1 cellular context compared by ENCODE assay signal in the genomic region with DNA sequence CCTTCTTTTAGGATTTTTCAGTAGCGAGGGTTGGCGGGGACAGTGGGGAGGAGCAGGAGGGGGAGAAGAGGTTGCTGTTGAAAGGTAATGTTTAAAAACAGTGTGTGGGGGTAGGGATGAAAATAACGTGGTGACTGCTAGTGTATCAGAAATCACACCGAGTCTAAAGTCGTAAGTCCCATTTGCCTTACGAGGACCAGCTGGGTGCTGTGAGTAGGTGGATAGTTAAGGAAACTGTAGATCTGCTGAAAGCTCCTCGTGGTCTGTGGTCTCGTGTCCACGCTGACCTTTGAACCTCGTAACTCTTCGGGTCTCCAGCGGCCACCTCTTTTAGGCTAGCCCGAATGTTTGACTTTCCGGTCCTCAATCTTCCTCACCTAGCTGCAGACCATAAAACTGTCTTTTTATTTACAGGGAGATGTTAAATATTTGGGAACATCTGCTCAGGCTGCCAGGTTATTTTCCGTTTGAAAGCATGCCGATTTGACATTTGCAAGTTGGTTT.
A peak's percentile ranks its signal among the peaks of the same experiment; 100 is the strongest.
TF ChIP-seq lines count a peak whose summit lies in the region.

No MANE protein-coding gene starts in this region.

TF ChIP-seq in HepG2, 621 proteins besides CTCF, POLR2A, EP300 and RAD21 (continued from another document and continues in another):
- TF ChIP-seq SAP130 (CRISPR knock-in tag; IDR thresholded peaks at IDR 0.05; ENCODE audit: low read depth) (peak; percentile 76; the same call in 1 of the 2 replicates), HOXA5 (CRISPR knock-in tag; IDR thresholded peaks at IDR 0.05) (peak; percentile 68; the same call in 1 of the 2 replicates), ZNF510 (CRISPR knock-in tag; IDR thresholded peaks at IDR 0.05; ENCODE audit: low read depth) (no peak), STAT5B (CRISPR knock-in tag; IDR thresholded peaks at IDR 0.05) (no peak), ZNF432 (CRISPR knock-in tag; IDR thresholded peaks at IDR 0.05; ENCODE audit: borderline replicate concordance) (no peak), THAP11 (CRISPR knock-in tag; IDR thresholded peaks at IDR 0.05) (no peak), ZFP62 (CRISPR knock-in tag; IDR thresholded peaks at IDR 0.05) (no peak), ZBTB7A (CRISPR knock-in tag; IDR thresholded peaks at IDR 0.05) (0 out of 2 replicates have a peak, but pooled peaks have one; percentile 22), POLR2AphosphoS5 (IDR thresholded peaks at IDR 0.05; ENCODE audit: low read depth, low read length) (peak; percentile 66), ARNT2 (CRISPR knock-in tag; IDR thresholded peaks at IDR 0.05; ENCODE audit: low read depth) (no peak), REL (CRISPR knock-in tag; conservative IDR thresholded peaks at IDR 0.05) (no peak), ZNF468 (CRISPR knock-in tag; IDR thresholded peaks at IDR 0.05) (no peak), ZNF7 (CRISPR knock-in tag; IDR thresholded peaks at IDR 0.05) (no peak), DMAP1 (CRISPR knock-in tag; IDR thresholded peaks at IDR 0.05) (peak; percentile 71), ZNF672 (CRISPR knock-in tag; IDR thresholded peaks at IDR 0.05) (no peak), HDAC1 (CRISPR knock-in tag; IDR thresholded peaks at IDR 0.05) (peak; percentile 68), ZNF329 (CRISPR knock-in tag; IDR thresholded peaks at IDR 0.05; ENCODE audit: low read depth) (no peak), MLLT10 (CRISPR knock-in tag; IDR thresholded peaks at IDR 0.05) (no peak), GATAD2A (CRISPR knock-in tag; IDR thresholded peaks at IDR 0.05) (peak; percentile 44; the same call in 1 of the 2 replicates), GATAD1 (CRISPR knock-in tag; IDR thresholded peaks at IDR 0.05) (0 out of 2 replicates have a peak, but pooled peaks have one; percentile 13), NCOA5 (CRISPR knock-in tag; IDR thresholded peaks at IDR 0.05) (no peak), BCL6 (CRISPR knock-in tag; IDR thresholded peaks at IDR 0.05) (peak; percentile 43), KDM2A (CRISPR knock-in tag; IDR thresholded peaks at IDR 0.05; ENCODE audit: borderline replicate concordance, low read depth) (peak; percentile 52; the same call in 1 of the 2 replicates), ZNF780A (CRISPR knock-in tag; IDR thresholded peaks at IDR 0.05) (no peak), ZSCAN22 (CRISPR knock-in tag; IDR thresholded peaks at IDR 0.05) (no peak), NR2F2 (IDR thresholded peaks at IDR 0.05; ENCODE audit: borderline replicate concordance, low read depth) (peak; percentile 25; the same call in 1 of the 2 replicates), SMC3 (IDR thresholded peaks at IDR 0.05; ENCODE audit: low read length) (no peak), ZNF660 (CRISPR knock-in tag; IDR thresholded peaks at IDR 0.05; ENCODE audit: borderline replicate concordance, low read depth) (no peak), IKZF1 (IDR thresholded peaks at IDR 0.05) (no peak), ZNF431 (CRISPR knock-in tag; IDR thresholded peaks at IDR 0.05; ENCODE audit: borderline replicate concordance, low read depth) (no peak), JDP2 (CRISPR knock-in tag; IDR thresholded peaks at IDR 0.05; ENCODE audit: borderline replicate concordance) (no peak), HDAC2 (CRISPR knock-in tag; IDR thresholded peaks at IDR 0.05) (peak; percentile 41; the same call in 1 of the 2 replicates), ZNF232 (CRISPR knock-in tag; IDR thresholded peaks at IDR 0.05; ENCODE audit: borderline replicate concordance) (0 out of 2 replicates have a peak, but pooled peaks have one; percentile 49), ZNF557 (CRISPR knock-in tag; IDR thresholded peaks at IDR 0.05) (0 out of 2 replicates have a peak, but pooled peaks have one; percentile 60), ZSCAN9 (CRISPR knock-in tag; IDR thresholded peaks at IDR 0.05; ENCODE audit: borderline replicate concordance) (no peak)
- TF ChIP-seq, protein P1, sequence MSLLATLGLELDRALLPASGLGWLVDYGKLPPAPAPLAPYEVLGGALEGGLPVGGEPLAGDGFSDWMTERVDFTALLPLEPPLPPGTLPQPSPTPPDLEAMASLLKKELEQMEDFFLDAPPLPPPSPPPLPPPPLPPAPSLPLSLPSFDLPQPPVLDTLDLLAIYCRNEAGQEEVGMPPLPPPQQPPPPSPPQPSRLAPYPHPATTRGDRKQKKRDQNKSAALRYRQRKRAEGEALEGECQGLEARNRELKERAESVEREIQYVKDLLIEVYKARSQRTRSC (CRISPR knock-in tag; IDR thresholded peaks at IDR 0.05; ENCODE audit: low read depth) = no peak
- TF ChIP-seq, protein P2, sequence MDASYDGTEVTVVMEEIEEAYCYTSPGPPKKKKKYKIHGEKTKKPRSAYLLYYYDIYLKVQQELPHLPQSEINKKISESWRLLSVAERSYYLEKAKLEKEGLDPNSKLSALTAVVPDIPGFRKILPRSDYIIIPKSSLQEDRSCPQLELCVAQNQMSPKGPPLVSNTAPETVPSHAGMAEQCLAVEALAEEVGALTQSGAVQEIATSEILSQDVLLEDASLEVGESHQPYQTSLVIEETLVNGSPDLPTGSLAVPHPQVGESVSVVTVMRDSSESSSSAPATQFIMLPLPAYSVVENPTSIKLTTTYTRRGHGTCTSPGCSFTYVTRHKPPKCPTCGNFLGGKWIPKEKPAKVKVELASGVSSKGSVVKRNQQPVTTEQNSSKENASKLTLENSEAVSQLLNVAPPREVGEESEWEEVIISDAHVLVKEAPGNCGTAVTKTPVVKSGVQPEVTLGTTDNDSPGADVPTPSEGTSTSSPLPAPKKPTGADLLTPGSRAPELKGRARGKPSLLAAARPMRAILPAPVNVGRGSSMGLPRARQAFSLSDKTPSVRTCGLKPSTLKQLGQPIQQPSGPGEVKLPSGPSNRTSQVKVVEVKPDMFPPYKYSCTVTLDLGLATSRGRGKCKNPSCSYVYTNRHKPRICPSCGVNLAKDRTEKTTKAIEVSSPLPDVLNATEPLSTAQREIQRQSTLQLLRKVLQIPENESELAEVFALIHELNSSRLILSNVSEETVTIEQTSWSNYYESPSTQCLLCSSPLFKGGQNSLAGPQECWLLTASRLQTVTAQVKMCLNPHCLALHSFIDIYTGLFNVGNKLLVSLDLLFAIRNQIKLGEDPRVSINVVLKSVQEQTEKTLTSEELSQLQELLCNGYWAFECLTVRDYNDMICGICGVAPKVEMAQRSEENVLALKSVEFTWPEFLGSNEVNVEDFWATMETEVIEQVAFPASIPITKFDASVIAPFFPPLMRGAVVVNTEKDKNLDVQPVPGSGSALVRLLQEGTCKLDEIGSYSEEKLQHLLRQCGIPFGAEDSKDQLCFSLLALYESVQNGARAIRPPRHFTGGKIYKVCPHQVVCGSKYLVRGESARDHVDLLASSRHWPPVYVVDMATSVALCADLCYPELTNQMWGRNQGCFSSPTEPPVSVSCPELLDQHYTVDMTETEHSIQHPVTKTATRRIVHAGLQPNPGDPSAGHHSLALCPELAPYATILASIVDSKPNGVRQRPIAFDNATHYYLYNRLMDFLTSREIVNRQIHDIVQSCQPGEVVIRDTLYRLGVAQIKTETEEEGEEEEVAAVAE (CRISPR knock-in tag; IDR thresholded peaks at IDR 0.05; ENCODE audit: borderline replicate concordance) = no peak
- TF ChIP-seq, protein P3, sequence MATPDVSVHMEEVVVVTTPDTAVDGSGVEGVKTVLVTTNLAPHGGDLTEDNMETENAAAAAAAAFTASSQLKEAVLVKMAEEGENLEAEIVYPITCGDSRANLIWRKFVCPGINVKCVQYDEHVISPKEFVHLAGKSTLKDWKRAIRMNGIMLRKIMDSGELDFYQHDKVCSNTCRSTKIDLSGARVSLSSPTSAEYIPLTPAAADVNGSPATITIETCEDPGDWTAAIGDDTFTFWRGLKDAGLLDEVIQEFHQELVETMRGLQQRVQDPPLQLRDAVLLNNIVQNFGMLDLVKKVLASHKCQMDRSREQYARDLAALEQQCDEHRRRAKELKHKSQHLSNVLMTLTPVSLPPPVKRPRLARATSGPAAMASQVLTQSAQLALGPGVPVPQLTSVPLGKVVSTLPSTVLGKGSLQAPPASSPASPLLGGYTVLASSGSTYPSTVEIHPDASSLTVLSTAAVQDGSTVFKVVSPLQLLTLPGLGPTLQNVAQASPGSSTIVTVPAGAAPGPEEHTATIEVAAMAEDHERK (CRISPR knock-in tag; IDR thresholded peaks at IDR 0.05; ENCODE audit: low read depth) = no peak
- TF ChIP-seq, protein P4, sequence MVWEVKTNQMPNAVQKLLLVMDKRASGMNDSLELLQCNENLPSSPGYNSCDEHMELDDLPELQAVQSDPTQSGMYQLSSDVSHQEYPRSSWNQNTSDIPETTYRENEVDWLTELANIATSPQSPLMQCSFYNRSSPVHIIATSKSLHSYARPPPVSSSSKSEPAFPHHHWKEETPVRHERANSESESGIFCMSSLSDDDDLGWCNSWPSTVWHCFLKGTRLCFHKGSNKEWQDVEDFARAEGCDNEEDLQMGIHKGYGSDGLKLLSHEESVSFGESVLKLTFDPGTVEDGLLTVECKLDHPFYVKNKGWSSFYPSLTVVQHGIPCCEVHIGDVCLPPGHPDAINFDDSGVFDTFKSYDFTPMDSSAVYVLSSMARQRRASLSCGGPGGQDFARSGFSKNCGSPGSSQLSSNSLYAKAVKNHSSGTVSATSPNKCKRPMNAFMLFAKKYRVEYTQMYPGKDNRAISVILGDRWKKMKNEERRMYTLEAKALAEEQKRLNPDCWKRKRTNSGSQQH (CRISPR knock-in tag; IDR thresholded peaks at IDR 0.05; ENCODE audit: low read depth) = no peak
- TF ChIP-seq, protein P5, sequence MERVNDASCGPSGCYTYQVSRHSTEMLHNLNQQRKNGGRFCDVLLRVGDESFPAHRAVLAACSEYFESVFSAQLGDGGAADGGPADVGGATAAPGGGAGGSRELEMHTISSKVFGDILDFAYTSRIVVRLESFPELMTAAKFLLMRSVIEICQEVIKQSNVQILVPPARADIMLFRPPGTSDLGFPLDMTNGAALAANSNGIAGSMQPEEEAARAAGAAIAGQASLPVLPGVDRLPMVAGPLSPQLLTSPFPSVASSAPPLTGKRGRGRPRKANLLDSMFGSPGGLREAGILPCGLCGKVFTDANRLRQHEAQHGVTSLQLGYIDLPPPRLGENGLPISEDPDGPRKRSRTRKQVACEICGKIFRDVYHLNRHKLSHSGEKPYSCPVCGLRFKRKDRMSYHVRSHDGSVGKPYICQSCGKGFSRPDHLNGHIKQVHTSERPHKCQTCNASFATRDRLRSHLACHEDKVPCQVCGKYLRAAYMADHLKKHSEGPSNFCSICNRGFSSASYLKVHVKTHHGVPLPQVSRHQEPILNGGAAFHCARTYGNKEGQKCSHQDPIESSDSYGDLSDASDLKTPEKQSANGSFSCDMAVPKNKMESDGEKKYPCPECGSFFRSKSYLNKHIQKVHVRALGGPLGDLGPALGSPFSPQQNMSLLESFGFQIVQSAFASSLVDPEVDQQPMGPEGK (CRISPR knock-in tag; IDR thresholded peaks at IDR 0.05) = 0 out of 2 replicates have a peak, but pooled peaks have one; percentile 9
- TF ChIP-seq, protein P6, sequence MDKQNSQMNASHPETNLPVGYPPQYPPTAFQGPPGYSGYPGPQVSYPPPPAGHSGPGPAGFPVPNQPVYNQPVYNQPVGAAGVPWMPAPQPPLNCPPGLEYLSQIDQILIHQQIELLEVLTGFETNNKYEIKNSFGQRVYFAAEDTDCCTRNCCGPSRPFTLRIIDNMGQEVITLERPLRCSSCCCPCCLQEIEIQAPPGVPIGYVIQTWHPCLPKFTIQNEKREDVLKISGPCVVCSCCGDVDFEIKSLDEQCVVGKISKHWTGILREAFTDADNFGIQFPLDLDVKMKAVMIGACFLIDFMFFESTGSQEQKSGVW (CRISPR knock-in tag; IDR thresholded peaks at IDR 0.05; ENCODE audit: borderline replicate concordance) = no peak
- TF ChIP-seq, protein P7, sequence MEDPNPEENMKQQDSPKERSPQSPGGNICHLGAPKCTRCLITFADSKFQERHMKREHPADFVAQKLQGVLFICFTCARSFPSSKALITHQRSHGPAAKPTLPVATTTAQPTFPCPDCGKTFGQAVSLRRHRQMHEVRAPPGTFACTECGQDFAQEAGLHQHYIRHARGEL (CRISPR knock-in tag; IDR thresholded peaks at IDR 0.05) = no peak
- TF ChIP-seq, protein P8, sequence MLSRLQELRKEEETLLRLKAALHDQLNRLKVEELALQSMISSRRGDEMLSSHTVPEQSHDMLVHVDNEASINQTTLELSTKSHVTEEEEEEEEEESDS (CRISPR knock-in tag; IDR thresholded peaks at IDR 0.05; ENCODE audit: borderline replicate concordance) = no peak
- TF ChIP-seq, protein P9, sequence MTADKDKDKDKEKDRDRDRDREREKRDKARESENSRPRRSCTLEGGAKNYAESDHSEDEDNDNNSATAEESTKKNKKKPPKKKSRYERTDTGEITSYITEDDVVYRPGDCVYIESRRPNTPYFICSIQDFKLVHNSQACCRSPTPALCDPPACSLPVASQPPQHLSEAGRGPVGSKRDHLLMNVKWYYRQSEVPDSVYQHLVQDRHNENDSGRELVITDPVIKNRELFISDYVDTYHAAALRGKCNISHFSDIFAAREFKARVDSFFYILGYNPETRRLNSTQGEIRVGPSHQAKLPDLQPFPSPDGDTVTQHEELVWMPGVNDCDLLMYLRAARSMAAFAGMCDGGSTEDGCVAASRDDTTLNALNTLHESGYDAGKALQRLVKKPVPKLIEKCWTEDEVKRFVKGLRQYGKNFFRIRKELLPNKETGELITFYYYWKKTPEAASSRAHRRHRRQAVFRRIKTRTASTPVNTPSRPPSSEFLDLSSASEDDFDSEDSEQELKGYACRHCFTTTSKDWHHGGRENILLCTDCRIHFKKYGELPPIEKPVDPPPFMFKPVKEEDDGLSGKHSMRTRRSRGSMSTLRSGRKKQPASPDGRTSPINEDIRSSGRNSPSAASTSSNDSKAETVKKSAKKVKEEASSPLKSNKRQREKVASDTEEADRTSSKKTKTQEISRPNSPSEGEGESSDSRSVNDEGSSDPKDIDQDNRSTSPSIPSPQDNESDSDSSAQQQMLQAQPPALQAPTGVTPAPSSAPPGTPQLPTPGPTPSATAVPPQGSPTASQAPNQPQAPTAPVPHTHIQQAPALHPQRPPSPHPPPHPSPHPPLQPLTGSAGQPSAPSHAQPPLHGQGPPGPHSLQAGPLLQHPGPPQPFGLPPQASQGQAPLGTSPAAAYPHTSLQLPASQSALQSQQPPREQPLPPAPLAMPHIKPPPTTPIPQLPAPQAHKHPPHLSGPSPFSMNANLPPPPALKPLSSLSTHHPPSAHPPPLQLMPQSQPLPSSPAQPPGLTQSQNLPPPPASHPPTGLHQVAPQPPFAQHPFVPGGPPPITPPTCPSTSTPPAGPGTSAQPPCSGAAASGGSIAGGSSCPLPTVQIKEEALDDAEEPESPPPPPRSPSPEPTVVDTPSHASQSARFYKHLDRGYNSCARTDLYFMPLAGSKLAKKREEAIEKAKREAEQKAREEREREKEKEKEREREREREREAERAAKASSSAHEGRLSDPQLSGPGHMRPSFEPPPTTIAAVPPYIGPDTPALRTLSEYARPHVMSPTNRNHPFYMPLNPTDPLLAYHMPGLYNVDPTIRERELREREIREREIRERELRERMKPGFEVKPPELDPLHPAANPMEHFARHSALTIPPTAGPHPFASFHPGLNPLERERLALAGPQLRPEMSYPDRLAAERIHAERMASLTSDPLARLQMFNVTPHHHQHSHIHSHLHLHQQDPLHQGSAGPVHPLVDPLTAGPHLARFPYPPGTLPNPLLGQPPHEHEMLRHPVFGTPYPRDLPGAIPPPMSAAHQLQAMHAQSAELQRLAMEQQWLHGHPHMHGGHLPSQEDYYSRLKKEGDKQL (CRISPR knock-in tag; IDR thresholded peaks at IDR 0.05; ENCODE audit: low read depth) = no peak
